Comparison of ENCODE assay signal across 11 cellular contexts in the genomic region with DNA sequence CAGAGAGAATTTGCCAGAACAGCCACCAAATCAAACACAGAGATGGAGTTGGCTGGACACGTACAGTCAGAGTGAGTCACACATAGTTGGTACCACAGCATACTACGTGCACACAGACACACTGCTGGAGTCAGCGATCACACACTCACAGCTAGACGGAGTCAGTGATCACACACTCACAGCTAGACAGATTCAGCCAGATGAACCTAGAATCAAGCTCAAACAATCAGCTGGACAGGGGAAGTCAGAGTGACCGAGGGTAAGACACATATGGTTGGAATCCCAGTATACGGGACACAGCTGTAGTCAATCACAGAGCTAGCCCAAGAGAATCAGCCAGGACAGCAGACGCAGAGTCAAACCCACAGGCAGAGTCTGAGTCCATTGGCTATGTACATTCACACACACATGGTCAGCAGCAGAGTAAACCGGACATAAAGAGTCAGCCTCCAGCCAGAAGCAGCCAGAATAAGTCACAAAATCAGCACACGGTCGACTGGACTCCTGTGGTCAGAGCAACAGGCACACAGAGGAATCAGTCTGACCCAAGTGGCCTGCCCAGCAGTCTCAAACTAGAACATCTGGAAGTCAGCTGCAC. TPM values are rescaled to one million over a fixed set of nuclear protein-coding genes. Genes with fewer than 3 reads are reported as not detected.
DNase-seq lines count a peak whose midpoint lies in the region; ATAC-seq, FAIRE-seq and TF ChIP-seq lines count a peak whose summit lies in the region.
"Had no signal": no experiment of that assay in that cellular context is flagged by ENCODE, and none has a peak within 500 bp of the region (broad histone marks: within the 10 kb centered on the region; RNA-seq: fewer than 3 reads in every experiment).

No MANE protein-coding gene starts in this region.

- H3K18ac ChIP-seq in mesendoderm (ENCODE audit: low read length): no peak overlapping the region

- peak; percentile 89 for DNase-seq in AG04449 (ENCODE audit: low read depth, low spot score)
- peak; percentile 65 for DNase-seq in HFF-Myc (ENCODE audit: extremely low read depth, low read depth)
- DNase-seq in astrocyte of the cerebellum (ENCODE audit: low read depth): peak; percentile 68
- no peak for DNase-seq in keratinocyte (ENCODE audit: low read depth, low spot score)
- DNase-seq in small intestine: no peak
- DNase-seq in DMS79 (lab: John Stamatoyannopoulos, UW): no peak
- no peak for DNase-seq in mesendoderm
- no peak for DNase-seq in naive thymus-derived CD4-positive, alpha-beta T cell
- DNase-seq: activated CD4-positive, alpha-beta T cell treated with anti-CD3 and anti-CD28 coated beads for 48 hours; effector CD8-positive, alpha-beta T cell; NCI-H345 had no signal

- no peaks in the 10 kb centered on the region for H3K9me3 Mint-ChIP-seq in naive thymus-derived CD4-positive, alpha-beta T cell

- H3K27me3 Mint-ChIP-seq in naive thymus-derived CD4-positive, alpha-beta T cell: no peaks in the 10 kb centered on the region

- no peak for ATAC-seq in naive thymus-derived CD4-positive, alpha-beta T cell

- H3K27me3 ChIP-seq in keratinocyte (ENCODE audit: control insufficient read depth, extremely low read depth, insufficient read depth, low read length) (no peaks in the 10 kb centered on the region), small intestine (ENCODE audit: control insufficient read depth in 2 of 2, insufficient read depth in 2 of 2, low read length in 2 of 2) (no peaks in the 10 kb centered on the region), mesendoderm (ENCODE audit: insufficient read depth, low read length, poor library complexity) (no peaks in the 10 kb centered on the region)
- no peaks in the 10 kb centered on the region for H3K27me3 ChIP-seq in naive thymus-derived CD4-positive, alpha-beta T cell (ENCODE audit: control insufficient read depth in 2 of 2, insufficient read depth in 2 of 2, low read length in 2 of 2)

- H3K9me3 ChIP-seq in keratinocyte (ENCODE audit: control insufficient read depth, low read depth, low read length) (peaks cover 12% of the 10 kb centered on the region), small intestine (ENCODE audit: control insufficient read depth, low read depth) (no peaks in the 10 kb centered on the region)
- no peaks in the 10 kb centered on the region for H3K9me3 ChIP-seq in naive thymus-derived CD4-positive, alpha-beta T cell (ENCODE audit: control insufficient read depth in 2 of 3, low read length in 3 of 3)

- peaks cover 0 to 38% (median 6%) of the 10 kb centered on the region in 5 donors for H3K36me3 Mint-ChIP-seq in naive thymus-derived CD4-positive, alpha-beta T cell

- CTCF ChIA-PET in AG04449 (lab: Yijun Ruan, JAX): interaction anchor here (1.4 kb wide), 1 partner anchor 10 kb away, joined by 3 read pairs; no protein-coding TSS in a partner anchor
- CTCF ChIA-PET in naive thymus-derived CD4-positive, alpha-beta T cell (lab: Charles Lee): no interaction called here

- FAIRE-seq in keratinocyte (lab: Jason Lieb, UNC) (peak; percentile 81), small intestine (lab: Jason Lieb, UNC) (no peak)

- TF ChIP-seq CTCF in AG04449 (IDR thresholded peaks at IDR 0.05; ENCODE audit: insufficient read depth, low read length, missing control alignments): no peak
- no peak for TF ChIP-seq CTCF in HFF-Myc (IDR thresholded peaks at IDR 0.05; ENCODE audit: low read depth, low read length, missing control alignments)
- TF ChIP-seq CTCF in astrocyte of the cerebellum (IDR thresholded peaks at IDR 0.05; ENCODE audit: low read depth, low read length, missing control alignments): no peak
- no peak for TF ChIP-seq CTCF in keratinocyte (optimal IDR thresholded peaks at IDR 0.05 in 1 of 3, IDR thresholded peaks at IDR 0.05 in 1 of 3, conservative IDR thresholded peaks at IDR 0.05 in 1 of 3; ENCODE audit: extremely low read depth in 1 of 3, insufficient read depth in 2 of 3, low read length in 3 of 3)

- H3K36me3 ChIP-seq in keratinocyte (ENCODE audit: control insufficient read depth in 2 of 2, extremely low read depth in 1 of 2, insufficient read depth in 2 of 2, low read length in 2 of 2) (peaks cover 6 to 19% of the 10 kb centered on the region in 2 experiments), small intestine (ENCODE audit: control insufficient read depth in 2 of 2, insufficient read depth in 2 of 2, low read length in 2 of 2) (no peaks in the 10 kb centered on the region), mesendoderm (ENCODE audit: control insufficient read depth, insufficient read depth, low read length) (no peaks in the 10 kb centered on the region)
- H3K36me3 ChIP-seq in naive thymus-derived CD4-positive, alpha-beta T cell (ENCODE audit: control insufficient read depth in 2 of 3, insufficient read depth in 3 of 3, low read length in 3 of 3): peaks cover 0 to 9% (median 0%) of the 10 kb centered on the region in 3 experiments

- H3K27ac Mint-ChIP-seq in naive thymus-derived CD4-positive, alpha-beta T cell: peak overlapping the region in 2 of 9 donors; percentile 46 to 66

- H3K4me3 ChIP-seq in AG04449 (ENCODE audit: low read depth, low read length): peak overlapping the region; percentile 18; the same call in 1 of the 2 replicates
- peak overlapping the region; percentile 11; the same call in 1 of the 2 replicates for H3K4me3 ChIP-seq in HFF-Myc (replicated peaks; ENCODE audit: low read depth, low read length)
- H3K4me3 ChIP-seq in astrocyte of the cerebellum (ENCODE audit: low read depth, low read length): no peak overlapping the region
- peak overlapping the region; percentile 24 to 53 (median 37) for H3K4me3 ChIP-seq in keratinocyte (ENCODE audit: control insufficient read depth in 2 of 3, extremely low read depth in 1 of 3, insufficient read depth in 2 of 3, low read depth in 1 of 3, low read length in 3 of 3)
- H3K4me3 ChIP-seq in small intestine (ENCODE audit: low read depth in 1 of 2, low read length in 2 of 2): no peak overlapping the region
- no peak overlapping the region for H3K4me3 ChIP-seq in mesendoderm (ENCODE audit: low read length)
- no peak overlapping the region for H3K4me3 ChIP-seq in naive thymus-derived CD4-positive, alpha-beta T cell (ENCODE audit: low read length)

- no peak overlapping the region for H2BK15ac ChIP-seq in mesendoderm (replicated peaks; ENCODE audit: low read depth)

- dilution Hi-C loops in keratinocyte (cut with MboI; ENCODE audit: extremely low pct_ligation_motif_present, low sequenced_read_pairs): no loop called here

- peaks cover 26% of the 10 kb centered on the region for H3K4me1 ChIP-seq in keratinocyte (ENCODE audit: control insufficient read depth, extremely low read depth, insufficient read depth, low read length)
- no peaks in the 10 kb centered on the region for H3K4me1 ChIP-seq in small intestine (ENCODE audit: control insufficient read depth in 2 of 2, insufficient read depth in 1 of 2, low read depth in 1 of 2, low read length in 1 of 2)
- H3K4me1 ChIP-seq in mesendoderm (ENCODE audit: control insufficient read depth, low read depth, low read length): no peaks in the 10 kb centered on the region
- peaks cover 0 to 5% of the 10 kb centered on the region in 2 donors for H3K4me1 ChIP-seq in naive thymus-derived CD4-positive, alpha-beta T cell (ENCODE audit: control insufficient read depth in 2 of 2, insufficient read depth in 2 of 2, low read length in 2 of 2)

- H3K9me1 ChIP-seq in keratinocyte (ENCODE audit: control insufficient read depth, extremely low read depth, insufficient read depth, low read length): no peaks in the 10 kb centered on the region

- H4K5ac ChIP-seq in mesendoderm (ENCODE audit: low read length): no peak overlapping the region

- H2BK120ac ChIP-seq in mesendoderm (ENCODE audit: low read depth, low read length): no peak overlapping the region

- peaks cover 2% of the 10 kb centered on the region for H4K20me1 ChIP-seq in keratinocyte (ENCODE audit: control insufficient read depth, extremely low read depth, insufficient read depth, low read length)

- H3K4me1 Mint-ChIP-seq in naive thymus-derived CD4-positive, alpha-beta T cell: peaks cover 12 to 51% (median 27%) of the 10 kb centered on the region in 7 donors

- in situ Hi-C loops in astrocyte of the cerebellum (cut with HindIII; ENCODE audit: low sequenced_read_pairs): no loop called here

- no peak overlapping the region for H2BK5ac ChIP-seq in mesendoderm (ENCODE audit: low read length)

- no peak overlapping the region for H2AFZ ChIP-seq in keratinocyte (ENCODE audit: control insufficient read depth, low read length)

- H3K4me2 ChIP-seq in keratinocyte (ENCODE audit: control insufficient read depth, extremely low read depth, insufficient read depth, low read depth, low read length): peak overlapping the region; percentile 73
- H3K4me2 ChIP-seq in mesendoderm (ENCODE audit: low read length): no peak overlapping the region

- H3K23ac ChIP-seq in mesendoderm (ENCODE audit: low read length): no peak overlapping the region

- H3K56ac ChIP-seq in mesendoderm (ENCODE audit: low read length): no peak overlapping the region

- peak overlapping the region in 3 of 10 donors; percentile 30 to 54 (median 53) for H3K4me3 Mint-ChIP-seq in naive thymus-derived CD4-positive, alpha-beta T cell

- no peaks in the 10 kb centered on the region for H3K79me1 ChIP-seq in mesendoderm (ENCODE audit: low read length)

- peaks cover 40% of the 10 kb centered on the region for H3K79me2 ChIP-seq in keratinocyte (ENCODE audit: control insufficient read depth, insufficient read depth, low read length)
- H3K79me2 ChIP-seq in mesendoderm (ENCODE audit: control insufficient read depth, insufficient read depth, low read length): peaks cover 7% of the 10 kb centered on the region

- POLR2A ChIA-PET in AG04449 (lab: Yijun Ruan, JAX): interaction anchor here (0.9 to 1.2 kb wide), 2 partner anchors 10 to 126 kb away, joined by 3 to 5 read pairs; a partner anchor contains a TSS
- POLR2A ChIA-PET in naive thymus-derived CD4-positive, alpha-beta T cell (lab: Charles Lee): no interaction called here

- peak overlapping the region; percentile 28 for H3K9ac ChIP-seq in keratinocyte (ENCODE audit: control insufficient read depth, extremely low read depth, insufficient read depth, low read length)
- H3K9ac ChIP-seq in mesendoderm (ENCODE audit: low read length): no peak overlapping the region

- no peak overlapping the region for H3K4ac ChIP-seq in mesendoderm (ENCODE audit: low read depth, low read length)

- H2AK5ac ChIP-seq in mesendoderm (ENCODE audit: low read length): no peak overlapping the region

- H4K8ac ChIP-seq in mesendoderm (ENCODE audit: low read depth, low read length): no peak overlapping the region

- H3K27ac ChIP-seq in keratinocyte (ENCODE audit: control insufficient read depth, insufficient read depth, low read length) (peak overlapping the region; percentile 54), small intestine (ENCODE audit: low read depth in 1 of 2, low read length in 1 of 2) (no peak overlapping the region), mesendoderm (ENCODE audit: low read depth, low read length) (no peak overlapping the region)
- H3K27ac ChIP-seq in naive thymus-derived CD4-positive, alpha-beta T cell (ENCODE audit: low read depth, low read length): no peak overlapping the region

- WGBS in small intestine, 3 donors: 67 to 87% (median 77%) methylated on average over 10 of the region's 10 CpGs
- WGBS in mesendoderm (ENCODE audit: extremely low coverage, insufficient coverage, low lambda C conversion rate): no CpG with 5 or more reads among the region's 10 CpGs

- intact Hi-C loops in naive thymus-derived CD4-positive, alpha-beta T cell (cut with micrococcal nuclease): loop anchor here in 1 of 2 donors (5.0 kb wide), 1 partner anchor 42 kb away; a partner anchor contains a TSS

RNA-seq across cellular contexts. Expression of a gene that starts 4.6 kb away (rescaled TPM):
- polyA plus RNA-seq in keratinocyte (199 to 339 TPM (median 316 TPM) in 3 replicates), small intestine (10 to 100 TPM in 1 of 3 donors, 1 to 10 TPM in 2; 2.0 to 77.7 (median 3.5) TPM)
- 26.1 TPM for polyA plus RNA-seq in keratinocyte (2011; ENCODE audit: low read depth)
- polyA plus RNA-seq in keratinocyte (2011; cell fraction: cytosol; rRNA removed): 164 and 221 TPM in 2 replicates
- 409 and 483 TPM in 2 replicates for polyA plus RNA-seq in keratinocyte (2011; cell fraction: nucleus; rRNA removed)
- polyA plus RNA-seq in keratinocyte (2012; ENCODE audit: low replicate concordance): 162 and 248 TPM in 2 replicates
- polyA minus RNA-seq in keratinocyte: 359 to 676 TPM (median 535 TPM) in 3 replicates
- 341 TPM for polyA minus RNA-seq in keratinocyte (2011; cell fraction: cytosol; rRNA and poly(A)+ RNA removed)
- polyA minus RNA-seq in keratinocyte (2011; cell fraction: nucleus; rRNA and poly(A)+ RNA removed): 236 and 272 TPM in 2 replicates
- polyA plus RNA-seq in mesendoderm (2013, experiment 1 of 2): 73.8 TPM
- 70.1 TPM for polyA plus RNA-seq in mesendoderm (2013, experiment 2 of 2)
- total RNA-seq in naive thymus-derived CD4-positive, alpha-beta T cell: 10 to 100 TPM; 10.2 to 75.5 (median 17.3) TPM
- polyA plus RNA-seq in naive thymus-derived CD4-positive, alpha-beta T cell: 1 to 10 TPM; 9.4 to 9.7 TPM

RNA-seq across cellular contexts. Expression of a gene that starts 10.6 kb away (rescaled TPM):
- 60.6 to 93.4 TPM (median 62.7 TPM) in 3 replicates for polyA plus RNA-seq in keratinocyte
- polyA plus RNA-seq in keratinocyte (2011; ENCODE audit: low read depth): 23.6 TPM
- polyA plus RNA-seq in keratinocyte (2011; cell fraction: cytosol; rRNA removed): 66.6 and 70.9 TPM in 2 replicates
- 100 and 105 TPM in 2 replicates for polyA plus RNA-seq in keratinocyte (2011; cell fraction: nucleus; rRNA removed)
- polyA plus RNA-seq in keratinocyte (2012; ENCODE audit: low replicate concordance): 48.1 and 100.0 TPM in 2 replicates
- 49.7 to 131 TPM (median 62.3 TPM) in 3 replicates for polyA minus RNA-seq in keratinocyte
- polyA minus RNA-seq in keratinocyte (2011; cell fraction: cytosol; rRNA and poly(A)+ RNA removed): 51.6 TPM
- polyA minus RNA-seq in keratinocyte (2011; cell fraction: nucleus; rRNA and poly(A)+ RNA removed): 30.8 and 31.5 TPM in 2 replicates
- 10 to 100 TPM; 13.4 to 32.9 (median 18.1) TPM for polyA plus RNA-seq in small intestine
- polyA plus RNA-seq in mesendoderm (2013, experiment 1 of 2): 55.1 TPM
- 54.7 TPM for polyA plus RNA-seq in mesendoderm (2013, experiment 2 of 2)
- total RNA-seq in naive thymus-derived CD4-positive, alpha-beta T cell: 10 to 100 TPM; 48.6 to 62.5 (median 59.5) TPM
- polyA plus RNA-seq in naive thymus-derived CD4-positive, alpha-beta T cell: 10 to 100 TPM; 56.4 to 74.0 TPM

RNA-seq across cellular contexts. Expression of a gene that starts 43.4 kb away (rescaled TPM):
- polyA plus RNA-seq in keratinocyte (52.2 to 78.4 TPM (median 69.3 TPM) in 3 replicates), small intestine (1 to 10 TPM; 2.0 to 6.4 (median 2.2) TPM)
- polyA plus RNA-seq in keratinocyte (2011; ENCODE audit: low read depth): 5.2 TPM
- 53.0 and 92.1 TPM in 2 replicates for polyA plus RNA-seq in keratinocyte (2011; cell fraction: cytosol; rRNA removed)
- 110 and 141 TPM in 2 replicates for polyA plus RNA-seq in keratinocyte (2011; cell fraction: nucleus; rRNA removed)
- polyA plus RNA-seq in keratinocyte (2012; ENCODE audit: low replicate concordance): 33.1 and 77.2 TPM in 2 replicates
- polyA minus RNA-seq in keratinocyte: 84.1 to 260 TPM (median 90.0 TPM) in 3 replicates
- polyA minus RNA-seq in keratinocyte (2011; cell fraction: cytosol; rRNA and poly(A)+ RNA removed): 109 TPM
- 55.9 and 76.4 TPM in 2 replicates for polyA minus RNA-seq in keratinocyte (2011; cell fraction: nucleus; rRNA and poly(A)+ RNA removed)
- 7.3 TPM for polyA plus RNA-seq in mesendoderm (2013, experiment 1 of 2)
- polyA plus RNA-seq in mesendoderm (2013, experiment 2 of 2): 6.8 TPM
- 10 to 100 TPM; 13.1 to 19.0 (median 16.8) TPM for total RNA-seq in naive thymus-derived CD4-positive, alpha-beta T cell
- 10 to 100 TPM; 10.0 to 11.5 TPM for polyA plus RNA-seq in naive thymus-derived CD4-positive, alpha-beta T cell

RNA-seq across cellular contexts. Expression of a gene that starts 53.7 kb away (rescaled TPM):
- polyA plus RNA-seq in keratinocyte (not detected in 3 replicates), small intestine (not detected)
- polyA plus RNA-seq in keratinocyte (2011; ENCODE audit: low read depth): not detected
- not detected in 2 replicates for polyA plus RNA-seq in keratinocyte (2011; cell fraction: cytosol; rRNA removed)
- polyA plus RNA-seq in keratinocyte (2011; cell fraction: nucleus; rRNA removed): not detected in 2 replicates
- polyA plus RNA-seq in keratinocyte (2012; ENCODE audit: low replicate concordance): not detected in 2 replicates
- polyA minus RNA-seq in keratinocyte: not detected in 3 replicates
- not detected for polyA minus RNA-seq in keratinocyte (2011; cell fraction: cytosol; rRNA and poly(A)+ RNA removed)
- not detected in 2 replicates for polyA minus RNA-seq in keratinocyte (2011; cell fraction: nucleus; rRNA and poly(A)+ RNA removed)
- polyA plus RNA-seq in mesendoderm (2013, experiment 1 of 2): 0.35 TPM
- polyA plus RNA-seq in mesendoderm (2013, experiment 2 of 2): not detected
- total RNA-seq in naive thymus-derived CD4-positive, alpha-beta T cell: not detected
- not detected for polyA plus RNA-seq in naive thymus-derived CD4-positive, alpha-beta T cell

RNA-seq across cellular contexts. Expression of a gene that starts 56.2 kb away (rescaled TPM):
- polyA plus RNA-seq in keratinocyte (157 to 285 TPM (median 194 TPM) in 3 replicates), small intestine (100 to 1,000 TPM in 2 of 3 donors, 10 to 100 TPM in 1; 92.9 to 298 (median 120) TPM)
- 30.6 TPM for polyA plus RNA-seq in keratinocyte (2011; ENCODE audit: low read depth)
- 89.5 and 123 TPM in 2 replicates for polyA plus RNA-seq in keratinocyte (2011; cell fraction: cytosol; rRNA removed)
- 173 and 180 TPM in 2 replicates for polyA plus RNA-seq in keratinocyte (2011; cell fraction: nucleus; rRNA removed)
- 87.8 and 273 TPM in 2 replicates for polyA plus RNA-seq in keratinocyte (2012; ENCODE audit: low replicate concordance)
- polyA minus RNA-seq in keratinocyte: 265 to 582 TPM (median 337 TPM) in 3 replicates
- polyA minus RNA-seq in keratinocyte (2011; cell fraction: cytosol; rRNA and poly(A)+ RNA removed): 143 TPM
- polyA minus RNA-seq in keratinocyte (2011; cell fraction: nucleus; rRNA and poly(A)+ RNA removed): 55.9 and 60.6 TPM in 2 replicates
- 81.5 TPM for polyA plus RNA-seq in mesendoderm (2013, experiment 1 of 2)
- polyA plus RNA-seq in mesendoderm (2013, experiment 2 of 2): 84.1 TPM
- total RNA-seq in naive thymus-derived CD4-positive, alpha-beta T cell: 100 to 1,000 TPM in 1 of 5 experiments, 10 to 100 TPM in 4; 33.3 to 188 (median 35.3) TPM
- 10 to 100 TPM; 72.4 to 80.6 TPM for polyA plus RNA-seq in naive thymus-derived CD4-positive, alpha-beta T cell

Comparison
In these comparisons a context has a peak if more than half of its experiments do, and no peak if none do; other contexts are left out.
1. DNase-seq: peak in AG04449 (single experiment), HFF-Myc (single experiment) and astrocyte of the cerebellum (single experiment); none in keratinocyte (single experiment), small intestine (single experiment), DMS79 (single experiment), mesendoderm (single experiment) and naive thymus-derived CD4-positive, alpha-beta T cell (0 of 9).
2. H3K4me3 ChIP-seq: peak in AG04449 (single experiment), HFF-Myc (single experiment) and keratinocyte (3 of 3); none in astrocyte of the cerebellum (single experiment), small intestine (0 of 2), mesendoderm (single experiment) and naive thymus-derived CD4-positive, alpha-beta T cell (single experiment).